ENCODE assay signal across 8 cellular contexts in genomic region chrX:40176979-40177430, GRCh38.
DNase-seq lines count a peak whose midpoint lies in the region; ATAC-seq and TF ChIP-seq lines count a peak whose summit lies in the region.

No MANE protein-coding gene starts in this region.

- H3K4me3 ChIP-seq in WI38 (ENCODE audit: low read depth, low read length): peak overlapping the region; percentile 17
- H3K4me3 ChIP-seq in fibroblast of pulmonary artery (replicated peaks; ENCODE audit: low read depth, low read length): peak overlapping the region; percentile 45

- peaks cover 71% of the 10 kb centered on the region for H3K27me3 Mint-ChIP-seq in activated T-cell treated with anti-CD3 and anti-CD28 coated beads, Interleukin-2, amount 50 U/mL, for 24 hours
- H3K27me3 Mint-ChIP-seq in progenitor cell of endocrine pancreas: peaks cover 9% of the 10 kb centered on the region

- peaks cover 34% of the 10 kb centered on the region for H3K4me1 Mint-ChIP-seq in activated T-cell treated with anti-CD3 and anti-CD28 coated beads, Interleukin-2, amount 50 U/mL, for 24 hours (ENCODE audit: low read depth)
- peaks cover 14% of the 10 kb centered on the region for H3K4me1 Mint-ChIP-seq in progenitor cell of endocrine pancreas (ENCODE audit: low read depth)

- H3K9me3 Mint-ChIP-seq in activated T-cell treated with anti-CD3 and anti-CD28 coated beads, Interleukin-2, amount 50 U/mL, for 24 hours: no peaks in the 10 kb centered on the region
- peaks cover 3% of the 10 kb centered on the region for H3K9me3 Mint-ChIP-seq in progenitor cell of endocrine pancreas (ENCODE audit: low read depth)

- TF ChIP-seq CTCF in WI38 (IDR thresholded peaks at IDR 0.05; ENCODE audit: low read depth, low read length) (no peak), fibroblast of pulmonary artery (IDR thresholded peaks at IDR 0.05; ENCODE audit: low read length, missing control alignments) (no peak), progenitor cell of endocrine pancreas (IDR thresholded peaks at IDR 0.05; ENCODE audit: unreplicated experiment) (peak; percentile 19)

- H3K27ac Mint-ChIP-seq in activated T-cell treated with anti-CD3 and anti-CD28 coated beads, Interleukin-2, amount 50 U/mL, for 24 hours: peak overlapping the region; percentile 96
- H3K27ac Mint-ChIP-seq in progenitor cell of endocrine pancreas: peak overlapping the region; percentile 88

- ATAC-seq in HG02610 (IDR thresholded peaks at IDR 0.05; ENCODE audit: unreplicated experiment): no peak

- no peak for DNase-seq in activated T-cell treated with anti-CD3 and anti-CD28 coated beads, Interleukin-2, amount 50 U/mL, for 24 hours
- DNase-seq in activated T-cell treated with anti-CD3 and anti-CD28 coated beads, Interleukin-2, amount 50 U/mL, for 1 hour: no peak
- DNase-seq in fibroblast of pulmonary artery (ENCODE audit: low read depth) (no peak), progenitor cell of endocrine pancreas (ENCODE audit: low spot score, unreplicated experiment) (no peak), NCI-H1694 treated with DMSO at 0.1 percent for 48 hours (lab: John Stamatoyannopoulos, UW) (no peak), D341Med (ENCODE audit: low spot score) (no peak)

- peaks cover 28% of the 10 kb centered on the region for H3K36me3 Mint-ChIP-seq in activated T-cell treated with anti-CD3 and anti-CD28 coated beads, Interleukin-2, amount 50 U/mL, for 24 hours (ENCODE audit: low read depth)
- H3K36me3 Mint-ChIP-seq in progenitor cell of endocrine pancreas (ENCODE audit: insufficient read depth): no peaks in the 10 kb centered on the region

- peak overlapping the region; percentile 79 for H3K4me3 Mint-ChIP-seq in activated T-cell treated with anti-CD3 and anti-CD28 coated beads, Interleukin-2, amount 50 U/mL, for 24 hours
- peak overlapping the region; percentile 75 for H3K4me3 Mint-ChIP-seq in progenitor cell of endocrine pancreas (ENCODE audit: low read depth)
